ENCODE assay signal across 2 cellular contexts in the genomic region with DNA sequence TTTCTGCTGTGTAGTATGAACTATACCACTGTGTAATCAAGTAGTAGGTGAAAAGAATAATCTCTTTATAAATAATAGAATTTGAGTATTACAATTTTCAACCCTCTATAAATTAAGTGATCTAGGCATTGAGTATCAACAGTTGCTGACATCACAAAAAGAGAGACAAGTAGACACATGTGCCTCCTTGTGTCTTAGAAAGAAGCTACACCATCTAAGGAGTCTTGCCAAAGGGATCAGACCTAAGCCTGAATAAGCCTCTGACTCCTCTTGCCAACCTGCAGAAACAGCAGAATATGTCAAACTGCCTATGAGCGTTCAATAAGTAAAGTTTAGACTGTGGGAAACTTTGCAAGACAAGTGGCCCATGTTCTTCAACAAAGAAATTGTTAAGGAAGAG.
TF ChIP-seq lines count a peak whose summit lies in the region.

No MANE protein-coding gene starts in this region.

TF ChIP-seq in A549, 52 proteins besides CTCF, POLR2A, EP300 and RAD21 (continued from another document):
- TF ChIP-seq, protein P1, sequence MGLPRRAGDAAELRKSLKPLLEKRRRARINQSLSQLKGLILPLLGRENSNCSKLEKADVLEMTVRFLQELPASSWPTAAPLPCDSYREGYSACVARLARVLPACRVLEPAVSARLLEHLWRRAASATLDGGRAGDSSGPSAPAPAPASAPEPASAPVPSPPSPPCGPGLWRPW (IDR thresholded peaks at IDR 0.05), result no peak

TF ChIP-seq in IMR-90, 13 proteins besides CTCF, POLR2A, EP300 and RAD21 (continued from another document):
- no peak for TF ChIP-seq MAZ (IDR thresholded peaks at IDR 0.05; ENCODE audit: borderline replicate concordance, low read depth, low read length)
- TF ChIP-seq MAFK (IDR thresholded peaks at IDR 0.05; ENCODE audit: low read depth, low read length), result 0 out of 2 replicates have a peak, but pooled peaks have one; percentile 12
- TF ChIP-seq, protein P2, sequence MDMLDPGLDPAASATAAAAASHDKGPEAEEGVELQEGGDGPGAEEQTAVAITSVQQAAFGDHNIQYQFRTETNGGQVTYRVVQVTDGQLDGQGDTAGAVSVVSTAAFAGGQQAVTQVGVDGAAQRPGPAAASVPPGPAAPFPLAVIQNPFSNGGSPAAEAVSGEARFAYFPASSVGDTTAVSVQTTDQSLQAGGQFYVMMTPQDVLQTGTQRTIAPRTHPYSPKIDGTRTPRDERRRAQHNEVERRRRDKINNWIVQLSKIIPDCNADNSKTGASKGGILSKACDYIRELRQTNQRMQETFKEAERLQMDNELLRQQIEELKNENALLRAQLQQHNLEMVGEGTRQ (IDR thresholded peaks at IDR 0.05; ENCODE audit: low read depth, low read length), result no peak
- TF ChIP-seq MXI1 (IDR thresholded peaks at IDR 0.05; ENCODE audit: borderline replicate concordance, low read depth, low read length), result no peak
